Comparison of ENCODE assay signal across 22 cellular contexts in the genomic region with DNA sequence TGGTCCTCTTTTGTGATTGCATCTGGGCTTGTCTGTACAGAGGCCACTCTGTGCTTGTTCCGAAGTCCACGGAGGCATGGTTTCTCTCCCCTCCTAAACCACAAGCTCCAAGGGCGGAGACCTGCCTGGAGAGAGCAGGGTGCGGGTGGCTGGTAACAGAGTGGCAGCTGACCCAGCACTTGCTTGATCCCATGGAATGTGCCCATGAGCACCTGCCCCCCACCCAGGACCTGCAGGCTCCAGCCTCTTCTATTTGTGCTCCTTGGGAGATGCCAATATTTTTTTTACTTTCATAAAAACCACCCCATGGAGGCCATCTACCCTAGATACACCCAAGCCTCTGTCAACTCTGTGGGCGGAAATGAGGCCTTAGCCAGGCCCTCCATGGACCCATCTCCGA.
DNase-seq lines count a peak whose midpoint lies in the region; FAIRE-seq and TF ChIP-seq lines count a peak whose summit lies in the region.
"Had no signal": no experiment of that assay in that cellular context is flagged by ENCODE, and none has a peak within 500 bp of the region (broad histone marks: within the 10 kb centered on the region; RNA-seq: fewer than 3 reads in every experiment).

No MANE protein-coding gene starts in this region.

- H3K4me3 ChIP-seq in neural cell (ENCODE audit: low read length): no peak overlapping the region
- H3K4me3 ChIP-seq: A549 had no signal

- H2BK120ac ChIP-seq in H9 (ENCODE audit: low read depth, low read length, poor library complexity, severe bottlenecking): no peak overlapping the region

- no peak overlapping the region for H3K9ac ChIP-seq in H9 (ENCODE audit: extremely low read depth, insufficient read length, low read length)
- peak overlapping the region; percentile 29 for H3K9ac ChIP-seq in neural cell (ENCODE audit: low read length)

- H2BK15ac ChIP-seq in H9 (ENCODE audit: low read depth, low read length): no peak overlapping the region

- no peaks in the 10 kb centered on the region for H3K79me1 ChIP-seq in H9 (ENCODE audit: insufficient read depth, low read depth, low read length, poor library complexity, severe bottlenecking)

- no peak overlapping the region for H2BK5ac ChIP-seq in H9 (ENCODE audit: insufficient read length, low read length)

- no peak for TF ChIP-seq RAD21 in neural cell (conservative IDR thresholded peaks at IDR 0.05)

- no peak overlapping the region for H4K5ac ChIP-seq in H9 (ENCODE audit: insufficient read length, low read depth, low read length)

- no peak overlapping the region for H3K27ac ChIP-seq in H9 (ENCODE audit: insufficient read length, low read depth, low read length)
- H3K27ac ChIP-seq in neural cell (ENCODE audit: low read length): peak overlapping the region; percentile 50
- H3K27ac ChIP-seq: A549, C4-2B had no signal

- FAIRE-seq in urothelium cell line (lab: Jason Lieb, UNC): peak; percentile 20
- FAIRE-seq: A549, D721Med, GM12892, GM19239, H1, HepG2, HTR-8/SVneo had no signal

- H3K27me3 ChIP-seq in H9 (ENCODE audit: insufficient read depth, low read length) (no peaks in the 10 kb centered on the region), neural cell (ENCODE audit: insufficient read depth, low read depth, low read length) (no peaks in the 10 kb centered on the region)

- H3K18ac ChIP-seq in H9 (ENCODE audit: insufficient read length, low read depth, low read length): no peak overlapping the region

- no CpG with 5 or more reads among the region's 6 CpGs for WGBS in H9 (ENCODE audit: extremely low coverage, insufficient read length, low lambda C conversion rate)

- H3T11ph ChIP-seq in H9 (ENCODE audit: low read length): no peak overlapping the region

- H3K14ac ChIP-seq in H9 (ENCODE audit: insufficient read depth, low read length): peak overlapping the region; percentile 21; the same call in 1 of the 2 replicates

- no peak overlapping the region for H3K56ac ChIP-seq in H9 (ENCODE audit: insufficient read length, low read depth, low read length)

- DNase-seq in H9: no peak
- peak; percentile 35 for DNase-seq in SW480 (ENCODE audit: low spot score)
- DNase-seq in urothelium cell line (ENCODE audit: low spot score): no peak
- DNase-seq in putamen (ENCODE audit: low spot score): no peak
- no peak for DNase-seq in DMS79 treated with DMSO at 0.1 percent for 48 hours (lab: John Stamatoyannopoulos, UW)
- DNase-seq: BE2C; CD8-positive, alpha-beta T cell; COR-L47; DMS153; DND-41; GDM1; HCEC 1CT; HFFc6 had no signal

- H3K4me3 Mint-ChIP-seq in H9: no peak overlapping the region
- H3K4me3 Mint-ChIP-seq: CD8-positive, alpha-beta T cell; HFFc6 had no signal

- peaks cover 17 to 22% of the 10 kb centered on the region in 2 experiments for H3K4me1 Mint-ChIP-seq in H9

- peaks cover 28% of the 10 kb centered on the region for H3K27me3 Mint-ChIP-seq in H9 (ENCODE audit: low read depth)

- no peak overlapping the region for H3K4ac ChIP-seq in H9 (ENCODE audit: low read depth, low read length)

- H3K9me3 ChIP-seq in H9 (ENCODE audit: control insufficient read depth, low read depth, low read length) (no peaks in the 10 kb centered on the region), neural cell (ENCODE audit: low read length) (no peaks in the 10 kb centered on the region)
- H3K9me3 ChIP-seq: A549, BE2C had no signal

- no peaks in the 10 kb centered on the region for H3K9me2 ChIP-seq in neural cell (ENCODE audit: insufficient read depth, low read length)

- H4K20me1 ChIP-seq in H9 (ENCODE audit: control insufficient read depth, insufficient read depth, insufficient read length): no peaks in the 10 kb centered on the region
- no peaks in the 10 kb centered on the region for H4K20me1 ChIP-seq in neural cell (ENCODE audit: insufficient read depth)

- H3K36me3 Mint-ChIP-seq in H9 (ENCODE audit: insufficient read depth in 1 of 3, low read depth in 3 of 3): no peaks in the 10 kb centered on the region
- H3K36me3 Mint-ChIP-seq: CD8-positive, alpha-beta T cell had no signal

- no peaks in the 10 kb centered on the region for H3K23me2 ChIP-seq in H9 (ENCODE audit: insufficient read length, low read depth, low read length, poor library complexity, severe bottlenecking)

- no peaks in the 10 kb centered on the region for H3K36me3 ChIP-seq in neural cell (ENCODE audit: insufficient read depth, low read length)
- H3K36me3 ChIP-seq: BE2C had no signal

- TF ChIP-seq CTCF in H9 (conservative IDR thresholded peaks at IDR 0.05) (no peak), neural cell (IDR thresholded peaks at IDR 0.05; ENCODE audit: poor library complexity, severe bottlenecking) (no peak)

- no peak overlapping the region for H3K23ac ChIP-seq in H9 (ENCODE audit: insufficient read length, low read depth, low read length)

- H3K9me3 Mint-ChIP-seq in H9: no peaks in the 10 kb centered on the region
- H3K9me3 Mint-ChIP-seq: CD8-positive, alpha-beta T cell; HFFc6 had no signal

- H3K79me2 ChIP-seq in H9 (ENCODE audit: insufficient read depth, low read length) (no peaks in the 10 kb centered on the region), neural cell (replicated peaks; ENCODE audit: insufficient read depth, low read length) (no peaks in the 10 kb centered on the region)

- H2BK20ac ChIP-seq in H9 (ENCODE audit: low read depth, low read length, poor library complexity, severe bottlenecking): no peak overlapping the region

- no peak for TF ChIP-seq EP300 in neural cell (conservative IDR thresholded peaks at IDR 0.05; ENCODE audit: poor library complexity, severe bottlenecking)

- no peak overlapping the region for H2BK12ac ChIP-seq in H9 (ENCODE audit: insufficient read length, low read depth, low read length)

- no peak overlapping the region for H2AK5ac ChIP-seq in H9 (ENCODE audit: insufficient read length, low read length)

- H3F3A ChIP-seq in neural cell (ENCODE audit: insufficient read depth, low read length, poor library complexity, severe bottlenecking): no peaks in the 10 kb centered on the region

- no peak overlapping the region for H4K8ac ChIP-seq in H9 (replicated peaks; ENCODE audit: insufficient read length, low read depth, low read length)

- H3K4me2 ChIP-seq in H9 (ENCODE audit: insufficient read depth, insufficient read length, low read length) (no peak overlapping the region), neural cell (ENCODE audit: low read length) (no peak overlapping the region)
- H3K4me2 ChIP-seq: A549 had no signal

- H4K91ac ChIP-seq in H9 (ENCODE audit: insufficient read length, low read depth, low read length): no peak overlapping the region

- no peak overlapping the region for H3K27ac Mint-ChIP-seq in H9
- H3K27ac Mint-ChIP-seq: CD8-positive, alpha-beta T cell; HFFc6 had no signal

- no peaks in the 10 kb centered on the region; the same call in none of the 2 replicates for H3K4me1 ChIP-seq in H9 (ENCODE audit: insufficient read depth, low read length)
- H3K4me1 ChIP-seq: A549, BE2C had no signal

- H2AFZ ChIP-seq in H9 (ENCODE audit: low read length) (no peak overlapping the region), neural cell (ENCODE audit: low read depth, low read length) (no peak overlapping the region)

TF ChIP-seq in neural cell, 6 proteins besides CTCF, POLR2A, EP300 and RAD21:
- no peak for TF ChIP-seq MXI1 (conservative IDR thresholded peaks at IDR 0.05; ENCODE audit: poor library complexity, severe bottlenecking)
- no peak for TF ChIP-seq SMC3 (conservative IDR thresholded peaks at IDR 0.05; ENCODE audit: poor library complexity)
- TF ChIP-seq EZH2 (IDR thresholded peaks at IDR 0.05; ENCODE audit: borderline replicate concordance, insufficient read depth, low read length, poor library complexity, severe bottlenecking): no peak
- TF ChIP-seq POLR2AphosphoS5 (IDR thresholded peaks at IDR 0.05): no peak
- TF ChIP-seq TAF1 (IDR thresholded peaks at IDR 0.05; ENCODE audit: low read depth): no peak
- TF ChIP-seq, protein P1, sequence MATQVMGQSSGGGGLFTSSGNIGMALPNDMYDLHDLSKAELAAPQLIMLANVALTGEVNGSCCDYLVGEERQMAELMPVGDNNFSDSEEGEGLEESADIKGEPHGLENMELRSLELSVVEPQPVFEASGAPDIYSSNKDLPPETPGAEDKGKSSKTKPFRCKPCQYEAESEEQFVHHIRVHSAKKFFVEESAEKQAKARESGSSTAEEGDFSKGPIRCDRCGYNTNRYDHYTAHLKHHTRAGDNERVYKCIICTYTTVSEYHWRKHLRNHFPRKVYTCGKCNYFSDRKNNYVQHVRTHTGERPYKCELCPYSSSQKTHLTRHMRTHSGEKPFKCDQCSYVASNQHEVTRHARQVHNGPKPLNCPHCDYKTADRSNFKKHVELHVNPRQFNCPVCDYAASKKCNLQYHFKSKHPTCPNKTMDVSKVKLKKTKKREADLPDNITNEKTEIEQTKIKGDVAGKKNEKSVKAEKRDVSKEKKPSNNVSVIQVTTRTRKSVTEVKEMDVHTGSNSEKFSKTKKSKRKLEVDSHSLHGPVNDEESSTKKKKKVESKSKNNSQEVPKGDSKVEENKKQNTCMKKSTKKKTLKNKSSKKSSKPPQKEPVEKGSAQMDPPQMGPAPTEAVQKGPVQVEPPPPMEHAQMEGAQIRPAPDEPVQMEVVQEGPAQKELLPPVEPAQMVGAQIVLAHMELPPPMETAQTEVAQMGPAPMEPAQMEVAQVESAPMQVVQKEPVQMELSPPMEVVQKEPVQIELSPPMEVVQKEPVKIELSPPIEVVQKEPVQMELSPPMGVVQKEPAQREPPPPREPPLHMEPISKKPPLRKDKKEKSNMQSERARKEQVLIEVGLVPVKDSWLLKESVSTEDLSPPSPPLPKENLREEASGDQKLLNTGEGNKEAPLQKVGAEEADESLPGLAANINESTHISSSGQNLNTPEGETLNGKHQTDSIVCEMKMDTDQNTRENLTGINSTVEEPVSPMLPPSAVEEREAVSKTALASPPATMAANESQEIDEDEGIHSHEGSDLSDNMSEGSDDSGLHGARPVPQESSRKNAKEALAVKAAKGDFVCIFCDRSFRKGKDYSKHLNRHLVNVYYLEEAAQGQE (IDR thresholded peaks at IDR 0.05; ENCODE audit: borderline replicate concordance): no peak
